In the genomic region with DNA sequence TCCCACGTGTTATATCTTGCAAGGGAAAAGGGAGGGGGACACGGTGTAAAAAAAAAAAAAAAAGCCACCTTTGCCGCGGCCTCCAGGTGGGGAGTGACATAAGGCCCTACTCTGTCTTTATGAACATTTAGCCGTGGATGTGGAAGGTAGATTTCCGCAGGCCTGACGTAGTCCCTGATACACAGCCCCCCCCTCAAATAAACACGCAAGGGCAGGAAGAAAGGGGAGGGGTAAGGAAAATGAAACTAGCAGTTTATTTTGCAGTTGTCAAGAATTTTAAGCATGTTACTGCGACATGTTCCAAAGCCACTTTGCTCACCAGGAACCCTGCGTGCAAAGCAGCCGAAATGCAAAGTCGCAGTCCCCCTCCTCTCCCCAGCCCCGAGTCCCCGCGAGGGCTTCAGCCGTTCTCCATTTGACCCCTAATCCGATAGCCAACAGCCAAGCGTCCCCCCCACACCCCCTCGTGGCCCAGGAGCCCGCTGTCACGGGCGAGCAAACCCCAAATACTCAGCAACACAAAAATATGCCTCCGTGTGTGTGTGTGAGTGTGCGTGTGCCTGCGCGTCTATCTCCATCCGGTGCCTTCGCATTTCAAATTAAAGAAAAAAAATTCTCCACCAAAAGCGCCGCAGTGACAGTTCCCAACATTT, we compare ENCODE assay signal across 8 cellular contexts. TPM values are rescaled to one million over a fixed set of nuclear protein-coding genes. Genes with fewer than 3 reads are reported as not detected.
A peak's percentile ranks its signal among the peaks of the same experiment; 100 is the strongest.
DNase-seq lines count a peak whose midpoint lies in the region; ATAC-seq and TF ChIP-seq lines count a peak whose summit lies in the region.

No MANE protein-coding gene starts in this region.

- H4K20me1 ChIP-seq in DND-41 (ENCODE audit: insufficient read depth, low read length) = peaks cover 54% of the 10 kb centered on the region
- peaks cover 38% of the 10 kb centered on the region for H4K20me1 ChIP-seq in PC-3 (ENCODE audit: low read length)

- H3K27ac Mint-ChIP-seq in chondrocyte (ENCODE audit: unreplicated experiment) = peak overlapping the region; percentile 97

- no peak for TF ChIP-seq CTCF in DND-41 (IDR thresholded peaks at IDR 0.05; ENCODE audit: borderline replicate concordance, extremely low read depth, low read length, poor library complexity, severe bottlenecking)
- TF ChIP-seq CTCF in PC-3 (conservative IDR thresholded peaks at IDR 0.05; ENCODE audit: low read depth, low read length) = no peak
- TF ChIP-seq CTCF in chondrocyte (IDR thresholded peaks at IDR 0.05) = no peak

- intact Hi-C loops in PC-3 (cut with micrococcal nuclease) = loop anchor here (1.0 to 10.0 kb wide), 3 partner anchors 87 to 150 kb away; no protein-coding TSS in a partner anchor

- ATAC-seq in DND-41 (ENCODE audit: insufficient read depth, low read depth) = no peak
- ATAC-seq in PC-3 = no peak
- ATAC-seq in GM21717 (IDR thresholded peaks at IDR 0.05; ENCODE audit: unreplicated experiment) = no peak

- POLR2A ChIA-PET in PC-3 (lab: Charles Lee; ENCODE audit: unreplicated experiment) = interaction anchor here (0.6 to 0.7 kb wide), 3 partner anchors 11 to 1713 kb away, joined by 3 to 4 read pairs (median 3); a partner anchor contains a TSS

- H3K79me2 ChIP-seq in DND-41 (ENCODE audit: insufficient read depth, low read length) (peaks cover 54% of the 10 kb centered on the region), PC-3 (ENCODE audit: low read length) (peaks cover 34% of the 10 kb centered on the region)

- no peaks in the 10 kb centered on the region for H3F3A ChIP-seq in PC-3 (ENCODE audit: low read length, unreplicated experiment)

- H3K9ac ChIP-seq in DND-41 (ENCODE audit: low read depth, low read length) = peak overlapping the region; percentile 85
- H3K9ac ChIP-seq in PC-3 (ENCODE audit: low read length) = peak overlapping the region; percentile 80

- CTCF ChIA-PET in PC-3 (lab: Charles Lee) = interaction anchor here (0.6 to 2.0 kb wide), 4 partner anchors 18 to 154 kb away, joined by 5 to 9 read pairs (median 8); no protein-coding TSS in a partner anchor

- peak overlapping the region; percentile 94 for H3K27ac ChIP-seq in DND-41 (ENCODE audit: low read length)
- H3K27ac ChIP-seq in PC-3 (ENCODE audit: low read length) = peak overlapping the region; percentile 47
- peak overlapping the region; percentile 84 for H3K27ac ChIP-seq in muscle layer of duodenum (ENCODE audit: low read length)

- DNase-seq in DND-41 (peak; percentile 33), PC-3 (no peak), chondrocyte (ENCODE audit: low spot score) (no peak), AG20443 (ENCODE audit: low spot score) (no peak), GDM1 (lab: John Stamatoyannopoulos, UW) (no peak), AG08396 (ENCODE audit: low spot score) (no peak)

- H2AFZ ChIP-seq in DND-41 (ENCODE audit: low read depth, low read length) (peak overlapping the region; percentile 22; the same call in 1 of the 2 replicates), PC-3 (ENCODE audit: low read length) (peak overlapping the region; percentile 63)

- peak overlapping the region; percentile 91 for H3K4me3 Mint-ChIP-seq in chondrocyte (ENCODE audit: unreplicated experiment)

- H3K27me3 ChIP-seq in DND-41 (ENCODE audit: insufficient read depth, low read length, poor library complexity) (peaks cover 28% of the 10 kb centered on the region), PC-3 (ENCODE audit: low read length) (peaks cover 31% of the 10 kb centered on the region), muscle layer of duodenum (ENCODE audit: low read depth, low read length) (peaks cover 24% of the 10 kb centered on the region)

- no peaks in the 10 kb centered on the region for H3K9me2 ChIP-seq in PC-3 (replicated peaks; ENCODE audit: low read length)

- peaks cover 17% of the 10 kb centered on the region for H3K27me3 Mint-ChIP-seq in chondrocyte (ENCODE audit: low read depth)

- H3K4me2 ChIP-seq in DND-41 (ENCODE audit: insufficient read depth, low read length) (peak overlapping the region; percentile 94), PC-3 (ENCODE audit: low read length) (peak overlapping the region; percentile 100)

- BruUV-seq in PC-3 (replicated peaks; lab: Mats Ljungman, UMichigan) = TSS peak; percentile 40

- H3K36me3 ChIP-seq in DND-41 (ENCODE audit: insufficient read depth, low read length) (peaks cover 53% of the 10 kb centered on the region), PC-3 (ENCODE audit: low read depth, low read length) (peaks cover 14% of the 10 kb centered on the region; the same call in 1 of the 2 replicates), muscle layer of duodenum (ENCODE audit: control insufficient read depth in 1 of 2, insufficient read depth in 2 of 2, low read length in 2 of 2) (peaks cover 3 to 27% of the 10 kb centered on the region in 2 donors)

- H3K4me3 ChIP-seq in DND-41 (ENCODE audit: low read depth in 1 of 2, low read length in 2 of 2) (peak overlapping the region; percentile 81 to 83), PC-3 (ENCODE audit: low read length) (peak overlapping the region; percentile 99), muscle layer of duodenum (ENCODE audit: low read depth in 1 of 2, low read length in 2 of 2) (peak overlapping the region; percentile 71 to 84)

- H3K36me3 Mint-ChIP-seq in chondrocyte (ENCODE audit: low read depth) = peaks cover 8% of the 10 kb centered on the region

- H3K4me1 Mint-ChIP-seq in chondrocyte (ENCODE audit: low read depth) = peaks cover 39% of the 10 kb centered on the region

- H3K9me3 Mint-ChIP-seq in chondrocyte (ENCODE audit: low read depth) = no peaks in the 10 kb centered on the region

- H3K9me3 ChIP-seq in DND-41 (ENCODE audit: insufficient read depth, low read length, severe bottlenecking) (no peaks in the 10 kb centered on the region), PC-3 (ENCODE audit: low read length) (no peaks in the 10 kb centered on the region), muscle layer of duodenum (ENCODE audit: control insufficient read depth in 1 of 2, low read length in 2 of 2) (no peaks in the 10 kb centered on the region)

- H3K4me1 ChIP-seq in DND-41 (ENCODE audit: insufficient read depth, low read length) = peaks cover 68% of the 10 kb centered on the region
- H3K4me1 ChIP-seq in PC-3 (ENCODE audit: insufficient read depth, low read length) = peaks cover 33% of the 10 kb centered on the region
- H3K4me1 ChIP-seq in muscle layer of duodenum (ENCODE audit: control insufficient read depth in 1 of 2, insufficient read depth in 2 of 2, low read length in 2 of 2) = peaks cover 3 to 71% of the 10 kb centered on the region in 2 donors

RNA-seq across cellular contexts. Expression of a gene that starts 1.2 kb away (rescaled TPM):
- total RNA-seq in PC-3 (2014; rRNA removed) (53.5 and 75.4 TPM in 2 replicates), chondrocyte (26.7 to 27.2 TPM (median 26.8 TPM) in 3 replicates)

RNA-seq across cellular contexts. Expression of a gene that starts 41.1 kb away (rescaled TPM):
- total RNA-seq in PC-3 (2014; rRNA removed) = 11.3 and 12.8 TPM in 2 replicates
- 4.6 to 8.3 TPM (median 6.1 TPM) in 3 replicates for total RNA-seq in chondrocyte
